8 cellular contexts compared by ENCODE assay signal in genomic region chr3:172039352-172040077, GRCh38. TPM values are rescaled to one million over a fixed set of nuclear protein-coding genes. Genes with fewer than 3 reads are reported as not detected.
DNase-seq lines count a peak whose midpoint lies in the region; ATAC-seq and TF ChIP-seq lines count a peak whose summit lies in the region.

FNDC3B (plus strand) TSS chr3:172039578; CDS start chr3:172112480, 72,902 bp downstream.

- TF ChIP-seq RAD21 in liver (IDR thresholded peaks at IDR 0.05), result peak; percentile 70 to 76

- peaks cover 0 to 13% (median 4%) of the 10 kb centered on the region in 11 experiments; a peak in 8 of 22 replicates for H3K36me3 ChIP-seq in BLaER1 treated with 17β-estradiol and CSF1 and Interleukin-3, amounts not matched to agents 10 nM and 100 nM
- peaks cover 0 to 2% (median 0%) of the 10 kb centered on the region in 4 donors for H3K36me3 ChIP-seq in liver (ENCODE audit: control insufficient read depth in 4 of 4, insufficient read depth in 3 of 4, low read depth in 1 of 4, low read length in 3 of 4)

- WGBS in liver, result under 1% methylated on average over 63 of the region's 63 CpGs

- H3K9ac ChIP-seq in BLaER1 treated with 17β-estradiol and CSF1 and Interleukin-3, amounts not matched to agents 10 nM and 100 nM, result peak within 1 kb of the TSS; percentile 90 to 99 (median 94)
- peak within 1 kb of the TSS; percentile 78 to 94 for H3K9ac ChIP-seq in liver (ENCODE audit: low read depth in 1 of 2, low read length in 2 of 2)

- peaks cover 23 to 49% (median 34%) of the 10 kb centered on the region in 10 experiments for H3K4me1 ChIP-seq in BLaER1 treated with 17β-estradiol and CSF1 and Interleukin-3, amounts not matched to agents 10 nM and 100 nM
- H3K4me1 ChIP-seq in liver (ENCODE audit: control insufficient read depth in 4 of 4, insufficient read depth in 4 of 4, low read length in 3 of 4), result peaks cover 7 to 20% (median 11%) of the 10 kb centered on the region in 4 donors

- H3K4me2 ChIP-seq in BLaER1 treated with 17β-estradiol and CSF1 and Interleukin-3, amounts not matched to agents 10 nM and 100 nM, result peak within 1 kb of the TSS; percentile 81 to 94 (median 89)

- peaks cover 8 to 43% (median 32%) of the 10 kb centered on the region in 11 experiments; a peak in 18 of 22 replicates for H4K20me1 ChIP-seq in BLaER1 treated with 17β-estradiol and CSF1 and Interleukin-3, amounts not matched to agents 10 nM and 100 nM

- peak within 1 kb of the TSS; percentile 89 to 100 (median 94) for H3K4me3 ChIP-seq in BLaER1 treated with 17β-estradiol and CSF1 and Interleukin-3, amounts not matched to agents 10 nM and 100 nM
- peak within 1 kb of the TSS; percentile 68 to 99 (median 79) for H3K4me3 ChIP-seq in liver (ENCODE audit: low read depth in 1 of 3, low read length in 3 of 3)

- peak within 1 kb of the TSS; percentile 86 to 98 (median 92) for H3K27ac ChIP-seq in BLaER1 treated with 17β-estradiol and CSF1 and Interleukin-3, amounts not matched to agents 10 nM and 100 nM
- peak within 1 kb of the TSS; percentile 99 to 100 for H3K27ac ChIP-seq in liver (ENCODE audit: low read depth in 1 of 2, low read length in 2 of 2)

- no peaks in the 10 kb centered on the region for H3K27me3 ChIP-seq in BLaER1 treated with 17β-estradiol and CSF1 and Interleukin-3, amounts not matched to agents 10 nM and 100 nM
- H3K27me3 ChIP-seq in liver (ENCODE audit: control insufficient read depth in 4 of 4, insufficient read depth in 4 of 4, low read length in 3 of 4), result no peaks in the 10 kb centered on the region

- peaks cover 0 to 7% (median 5%) of the 10 kb centered on the region in 11 experiments; a peak in 10 of 22 replicates for H3K9me3 ChIP-seq in BLaER1 treated with 17β-estradiol and CSF1 and Interleukin-3, amounts not matched to agents 10 nM and 100 nM (replicated peaks in 1 of 11)
- no peaks in the 10 kb centered on the region for H3K9me3 ChIP-seq in liver (ENCODE audit: control insufficient read depth in 4 of 4, low read length in 3 of 4)

- peak; percentile 76 for ATAC-seq in GM19351 (IDR thresholded peaks at IDR 0.05; ENCODE audit: unreplicated experiment)
- peak; percentile 70 for ATAC-seq in HG03521 (IDR thresholded peaks at IDR 0.05; ENCODE audit: unreplicated experiment)

- TF ChIP-seq CTCF in liver (IDR thresholded peaks at IDR 0.05; ENCODE audit: low read depth, low read length, missing input control), result no peak

- DNase-seq in NCI-H748 treated with DMSO at 0.1 percent for 48 hours (lab: John Stamatoyannopoulos, UW) (peak; percentile 75), dermis blood vessel endothelial cell (peak; percentile 98)
- peak; percentile 80 to 88 for DNase-seq in activated CD4-positive, alpha-beta T cell treated with anti-CD3 and anti-CD28 coated beads, Interleukin-2, amount 50 U/mL, for 24 hours (ENCODE audit: low read depth in 1 of 2, low spot score in 1 of 2)
- DNase-seq in stimulated activated CD4-positive, alpha-beta T cell treated with anti-CD3 and anti-CD28 coated beads, Interleukin-4, amount 100 ng/mL, for 24 hours, result peak; percentile 93

TF ChIP-seq in liver, 16 proteins besides CTCF, POLR2A, EP300 and RAD21:
- TF ChIP-seq HNF4G (IDR thresholded peaks at IDR 0.05), result no peak
- peak; percentile 54 for TF ChIP-seq MAX (IDR thresholded peaks at IDR 0.05)
- peak; percentile 31 to 45 for TF ChIP-seq RXRA (IDR thresholded peaks at IDR 0.05)
- no peak for TF ChIP-seq EGR1 (IDR thresholded peaks at IDR 0.05; ENCODE audit: low read depth in 2 of 2)
- no peak for TF ChIP-seq GABPA (IDR thresholded peaks at IDR 0.05 in 1 of 2, conservative IDR thresholded peaks at IDR 0.05 in 1 of 2)
- no peak for TF ChIP-seq ATF3 (IDR thresholded peaks at IDR 0.05)
- peak; percentile 32 for TF ChIP-seq FOXA1 (IDR thresholded peaks at IDR 0.05)
- peak; percentile 66 for TF ChIP-seq SP1 (IDR thresholded peaks at IDR 0.05)
- peak; percentile 72 for TF ChIP-seq REST (IDR thresholded peaks at IDR 0.05)
- TF ChIP-seq FOXA2 (IDR thresholded peaks at IDR 0.05), result no peak
- TF ChIP-seq NR2F2 (IDR thresholded peaks at IDR 0.05), result peak; percentile 15
- TF ChIP-seq JUND (IDR thresholded peaks at IDR 0.05), result no peak
- no peak for TF ChIP-seq HNF4A (conservative IDR thresholded peaks at IDR 0.05)
- no peak for TF ChIP-seq ZBTB33 (IDR thresholded peaks at IDR 0.05)
- peak; percentile 87 for TF ChIP-seq TAF1 (conservative IDR thresholded peaks at IDR 0.05)
- peak; percentile 97 for TF ChIP-seq YY1 (IDR thresholded peaks at IDR 0.05)

RNA-seq across cellular contexts. Expression of gene FNDC3B, which starts in this region (rescaled TPM):
- 126 and 138 TPM in 2 replicates for total RNA-seq in dermis blood vessel endothelial cell
- total RNA-seq in liver, result 10 to 100 TPM; 36.4 to 74.2 TPM
- polyA plus RNA-seq in liver, result 10 to 100 TPM; 23.3 to 29.4 TPM

Comparison
In these comparisons a context has a peak if more than half of its experiments do, and no peak if none do; other contexts are left out.
1. Peak in every context shown above with its lines: DNase-seq, ATAC-seq, H3K4me3 ChIP-seq and H3K27ac ChIP-seq.